ENCODE assay signal across 8 cellular contexts in the genomic region with DNA sequence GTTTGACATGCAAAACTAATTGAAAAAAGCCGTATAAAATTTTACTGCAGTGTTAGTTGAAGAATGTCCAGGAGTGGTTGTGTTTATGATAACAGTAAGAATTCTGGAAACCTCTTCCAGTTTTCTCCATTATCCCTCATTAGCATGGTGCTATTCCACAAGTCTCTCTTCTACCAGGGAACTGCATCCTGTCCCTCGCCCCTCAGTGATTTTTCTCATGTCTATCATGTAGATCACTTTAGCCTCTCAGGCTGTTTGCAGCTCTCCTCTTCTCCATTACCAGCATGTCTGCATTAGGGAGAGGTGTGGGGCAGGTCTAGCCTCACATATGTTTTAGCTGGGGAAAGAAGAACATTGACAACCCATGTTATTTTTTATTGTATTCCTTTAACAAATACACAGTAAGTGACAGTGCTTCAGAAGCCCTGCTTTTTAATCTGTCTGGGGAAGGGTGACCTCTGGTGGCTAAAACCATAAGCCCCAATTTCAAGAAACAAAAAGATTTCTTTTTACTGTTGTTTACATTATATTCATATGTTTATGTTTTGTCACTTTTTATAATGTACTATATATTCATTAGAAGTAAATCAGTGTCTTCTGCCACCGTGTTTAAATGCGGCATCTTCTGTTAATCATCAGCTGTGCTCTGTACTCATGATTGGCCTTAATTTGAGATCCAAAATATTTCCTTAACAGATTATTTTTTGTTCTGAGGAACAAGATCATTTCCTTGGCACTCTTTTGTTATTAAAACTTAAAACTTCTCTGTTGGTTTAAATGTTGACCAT.
A peak's percentile ranks its signal among the peaks of the same experiment; 100 is the strongest.
DNase-seq lines count a peak whose midpoint lies in the region; ATAC-seq, FAIRE-seq and TF ChIP-seq lines count a peak whose summit lies in the region.

No MANE protein-coding gene starts in this region.

- peak; percentile 8 for DNase-seq in stimulated activated CD4-positive, alpha-beta T cell treated with anti-CD3 and anti-CD28 coated beads, Interleukin-1b, Interleukin-23, amount 100 ng/mL, for 48 hours
- DNase-seq in stimulated activated CD4-positive, alpha-beta T cell treated with anti-CD3 and anti-CD28 coated beads, Interleukin-12 subunit alpha, Interleukin-12 subunit beta, amount 100 ng/mL, for 4 hours, result no peak
- DNase-seq in NCI-H1417 (lab: John Stamatoyannopoulos, UW) (peak; percentile 18 to 73 (median 30)), K562 (ENCODE audit: extremely low read depth in 1 of 4, low spot score in 3 of 4) (peak; percentile 20 to 43 (median 24)), iris pigment epithelial cell (ENCODE audit: low read depth) (peak; percentile 64), superior temporal gyrus (ENCODE audit: extremely low spot score) (peak; percentile 86)

- H4K20me1 ChIP-seq in K562 (replicated peaks; ENCODE audit: control insufficient read depth, insufficient read depth, low read length), result no peaks in the 10 kb centered on the region

- no peak overlapping the region for H2AFZ ChIP-seq in K562 (ENCODE audit: low read depth, low read length)

- H3K4me1 ChIP-seq in K562 (replicated peaks in 1 of 2; ENCODE audit: control insufficient read depth in 2 of 2, insufficient read depth in 2 of 2, low read length in 2 of 2), result no peaks in the 10 kb centered on the region

- H3K79me2 ChIP-seq in K562 (ENCODE audit: control insufficient read depth, insufficient read depth, low read length), result no peaks in the 10 kb centered on the region

- POLR2A ChIA-PET in K562 (lab: Yijun Ruan, JAX), result no interaction called here

- H3K9me3 ChIP-seq in K562 (replicated peaks; ENCODE audit: control insufficient read depth, insufficient read depth, low read depth, low read length), result no peaks in the 10 kb centered on the region

- no peaks in the 10 kb centered on the region for H3K9me1 ChIP-seq in K562 (ENCODE audit: control insufficient read depth, insufficient read depth, low read length)

- ATAC-seq in K562 (0 out of 3 replicates have a peak, but pooled peaks have one; percentile 35), GM21619 (IDR thresholded peaks at IDR 0.05; ENCODE audit: unreplicated experiment) (no peak), GM21390 (IDR thresholded peaks at IDR 0.05; ENCODE audit: unreplicated experiment) (no peak)

- BruUV-seq in K562 (replicated peaks; lab: Mats Ljungman, UMichigan), result no TSS peak

- no peak overlapping the region for H3K27ac ChIP-seq in K562 (ENCODE audit: extremely low read depth, low read depth, low read length)

- peak; percentile 84 to 90 for TF ChIP-seq RAD21 in K562 (CRISPR knock-in tag; conservative IDR thresholded peaks at IDR 0.05 in 1 of 2, IDR thresholded peaks at IDR 0.05 in 1 of 2)

- no peak for TF ChIP-seq EP300 in K562 (IDR thresholded peaks at IDR 0.05; ENCODE audit: low read length)

- H3K36me3 ChIP-seq in K562 (ENCODE audit: control insufficient read depth, insufficient read depth, low read length), result no peaks in the 10 kb centered on the region

- CTCF ChIA-PET in K562 (lab: Yijun Ruan, JAX; ENCODE audit: low intra/inter-chr PET ratio), result interaction anchor here (1.3 kb wide), 1 partner anchor 593 kb away, joined by 9 read pairs; no protein-coding TSS in a partner anchor

- in situ Hi-C loops in K562 (cut with MboI), result loop anchor here (5.0 kb wide), 1 partner anchor 597 kb away; no protein-coding TSS in a partner anchor

- H3K4me3 ChIP-seq in K562, result no peak overlapping the region

- peak; percentile 49 to 79 (median 67); a peak in 5 of 6 replicates for TF ChIP-seq CTCF in K562 (IDR thresholded peaks at IDR 0.05 in 2 of 3, conservative IDR thresholded peaks at IDR 0.05 in 1 of 3; ENCODE audit: insufficient read depth in 2 of 3, low read depth in 1 of 3, low read length in 3 of 3)

- no peaks in the 10 kb centered on the region; a peak in 1 of 5 replicates for H3K27me3 ChIP-seq in K562 (ENCODE audit: control insufficient read depth in 2 of 2, insufficient read depth in 2 of 2, low read length in 2 of 2)

- no peak for TF ChIP-seq POLR2A in K562 (conservative IDR thresholded peaks at IDR 0.05)

- FAIRE-seq in K562 (lab: Jason Lieb, UNC), result peak; percentile 74

- intact Hi-C loops in K562 (cut with micrococcal nuclease), result loop anchor here (1.0 kb wide), 1 partner anchor 593 kb away; no protein-coding TSS in a partner anchor

- H3K4me2 ChIP-seq in K562 (ENCODE audit: insufficient read depth, low read length), result no peak overlapping the region

- 0% methylated on average over 4 of the region's 4 CpGs for WGBS in K562 (ENCODE audit: insufficient coverage, low coverage, missing lambda C conversion rate)

- no peak overlapping the region for H3K9ac ChIP-seq in K562 (ENCODE audit: insufficient read depth in 1 of 2, low read depth in 2 of 2, low read length in 2 of 2)

TF ChIP-seq in K562, 482 proteins besides CTCF, POLR2A, EP300 and RAD21 (continues in another document):
- TF ChIP-seq SIN3B (IDR thresholded peaks at IDR 0.05; ENCODE audit: low read depth) (no peak), CAMTA2 (CRISPR knock-in tag; conservative IDR thresholded peaks at IDR 0.05) (no peak), FOXA3 (CRISPR knock-in tag; conservative IDR thresholded peaks at IDR 0.05 in 1 of 2, IDR thresholded peaks at IDR 0.05 in 1 of 2) (0 out of 4 replicates have a peak, but pooled peaks of 1 of the 2 experiments have one; percentile 32), TRIM24 (IDR thresholded peaks at IDR 0.05) (no peak), PHB2 (IDR thresholded peaks at IDR 0.05; ENCODE audit: low read depth) (no peak), YY1 (IDR thresholded peaks at IDR 0.05; ENCODE audit: borderline replicate concordance in 1 of 3, control insufficient read depth in 1 of 3, extremely low read depth in 1 of 3, insufficient read depth in 3 of 3, insufficient read length in 1 of 3, insufficient replicate concordance in 2 of 3, low read depth in 1 of 3, low read length in 2 of 3) (no peak), NR2F6 (CRISPR knock-in tag; IDR thresholded peaks at IDR 0.05) (no peak), ZNF24 (IDR thresholded peaks at IDR 0.05) (no peak)
- TF ChIP-seq, protein P1, sequence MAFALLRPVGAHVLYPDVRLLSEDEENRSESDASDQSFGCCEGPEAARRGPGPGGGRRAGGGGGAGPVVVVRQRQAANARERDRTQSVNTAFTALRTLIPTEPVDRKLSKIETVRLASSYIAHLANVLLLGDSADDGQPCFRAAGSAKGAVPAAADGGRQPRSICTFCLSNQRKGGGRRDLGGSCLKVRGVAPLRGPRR (CRISPR knock-in tag; IDR thresholded peaks at IDR 0.05), result no peak
- TF ChIP-seq, protein P2, sequence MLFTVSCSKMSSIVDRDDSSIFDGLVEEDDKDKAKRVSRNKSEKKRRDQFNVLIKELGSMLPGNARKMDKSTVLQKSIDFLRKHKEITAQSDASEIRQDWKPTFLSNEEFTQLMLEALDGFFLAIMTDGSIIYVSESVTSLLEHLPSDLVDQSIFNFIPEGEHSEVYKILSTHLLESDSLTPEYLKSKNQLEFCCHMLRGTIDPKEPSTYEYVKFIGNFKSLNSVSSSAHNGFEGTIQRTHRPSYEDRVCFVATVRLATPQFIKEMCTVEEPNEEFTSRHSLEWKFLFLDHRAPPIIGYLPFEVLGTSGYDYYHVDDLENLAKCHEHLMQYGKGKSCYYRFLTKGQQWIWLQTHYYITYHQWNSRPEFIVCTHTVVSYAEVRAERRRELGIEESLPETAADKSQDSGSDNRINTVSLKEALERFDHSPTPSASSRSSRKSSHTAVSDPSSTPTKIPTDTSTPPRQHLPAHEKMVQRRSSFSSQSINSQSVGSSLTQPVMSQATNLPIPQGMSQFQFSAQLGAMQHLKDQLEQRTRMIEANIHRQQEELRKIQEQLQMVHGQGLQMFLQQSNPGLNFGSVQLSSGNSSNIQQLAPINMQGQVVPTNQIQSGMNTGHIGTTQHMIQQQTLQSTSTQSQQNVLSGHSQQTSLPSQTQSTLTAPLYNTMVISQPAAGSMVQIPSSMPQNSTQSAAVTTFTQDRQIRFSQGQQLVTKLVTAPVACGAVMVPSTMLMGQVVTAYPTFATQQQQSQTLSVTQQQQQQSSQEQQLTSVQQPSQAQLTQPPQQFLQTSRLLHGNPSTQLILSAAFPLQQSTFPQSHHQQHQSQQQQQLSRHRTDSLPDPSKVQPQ (CRISPR knock-in tag; IDR thresholded peaks at IDR 0.05; ENCODE audit: borderline replicate concordance), result no peak
- TF ChIP-seq, protein P3, sequence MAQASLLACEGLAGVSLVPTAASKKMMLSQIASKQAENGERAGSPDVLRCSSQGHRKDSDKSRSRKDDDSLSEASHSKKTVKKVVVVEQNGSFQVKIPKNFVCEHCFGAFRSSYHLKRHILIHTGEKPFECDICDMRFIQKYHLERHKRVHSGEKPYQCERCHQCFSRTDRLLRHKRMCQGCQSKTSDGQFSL (CRISPR knock-in tag; IDR thresholded peaks at IDR 0.05), result no peak
- TF ChIP-seq, protein P3 (tag; IDR thresholded peaks at IDR 0.05), result no peak
- TF ChIP-seq, protein P4, sequence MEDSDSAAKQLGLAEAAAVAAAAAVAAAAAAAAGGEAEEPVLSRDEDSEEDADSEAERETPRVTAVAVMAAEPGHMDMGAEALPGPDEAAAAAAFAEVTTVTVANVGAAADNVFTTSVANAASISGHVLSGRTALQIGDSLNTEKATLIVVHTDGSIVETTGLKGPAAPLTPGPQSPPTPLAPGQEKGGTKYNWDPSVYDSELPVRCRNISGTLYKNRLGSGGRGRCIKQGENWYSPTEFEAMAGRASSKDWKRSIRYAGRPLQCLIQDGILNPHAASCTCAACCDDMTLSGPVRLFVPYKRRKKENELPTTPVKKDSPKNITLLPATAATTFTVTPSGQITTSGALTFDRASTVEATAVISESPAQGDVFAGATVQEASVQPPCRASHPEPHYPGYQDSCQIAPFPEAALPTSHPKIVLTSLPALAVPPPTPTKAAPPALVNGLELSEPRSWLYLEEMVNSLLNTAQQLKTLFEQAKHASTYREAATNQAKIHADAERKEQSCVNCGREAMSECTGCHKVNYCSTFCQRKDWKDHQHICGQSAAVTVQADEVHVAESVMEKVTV (CRISPR knock-in tag; IDR thresholded peaks at IDR 0.05), result peak; percentile 75
- TF ChIP-seq, protein P5, sequence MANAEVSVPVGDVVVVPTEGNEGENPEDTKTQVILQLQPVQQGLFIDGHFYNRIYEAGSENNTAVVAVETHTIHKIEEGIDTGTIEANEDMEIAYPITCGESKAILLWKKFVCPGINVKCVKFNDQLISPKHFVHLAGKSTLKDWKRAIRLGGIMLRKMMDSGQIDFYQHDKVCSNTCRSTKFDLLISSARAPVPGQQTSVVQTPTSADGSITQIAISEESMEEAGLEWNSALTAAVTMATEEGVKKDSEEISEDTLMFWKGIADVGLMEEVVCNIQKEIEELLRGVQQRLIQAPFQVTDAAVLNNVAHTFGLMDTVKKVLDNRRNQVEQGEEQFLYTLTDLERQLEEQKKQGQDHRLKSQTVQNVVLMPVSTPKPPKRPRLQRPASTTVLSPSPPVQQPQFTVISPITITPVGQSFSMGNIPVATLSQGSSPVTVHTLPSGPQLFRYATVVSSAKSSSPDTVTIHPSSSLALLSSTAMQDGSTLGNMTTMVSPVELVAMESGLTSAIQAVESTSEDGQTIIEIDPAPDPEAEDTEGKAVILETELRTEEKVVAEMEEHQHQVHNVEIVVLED (CRISPR knock-in tag; IDR thresholded peaks at IDR 0.05), result no peak
